19 cellular contexts compared by ENCODE assay signal in genomic region chr17:37116802-37117201, GRCh38.
"Had no signal": no experiment of that assay in that cellular context is flagged by ENCODE, and none has a peak within 500 bp of the region (broad histone marks: within the 10 kb centered on the region; RNA-seq: fewer than 3 reads in every experiment).

No MANE protein-coding gene starts in this region.

- H3K27me3 ChIP-seq: heart right ventricle, uterus had no signal

- H3K4me3 ChIP-seq: heart right ventricle, uterus had no signal

- H3K27ac ChIP-seq: heart right ventricle, uterus had no signal

- H3K36me3 ChIP-seq: uterus had no signal

- H3K9me3 Mint-ChIP-seq: activated B cell treated with CpG ODN at 0.5 μM for 24 hours; activated CD4-positive, alpha-beta memory T cell treated with anti-CD3 and anti-CD28 coated beads, Interleukin-2, amount 10 ng/mL, durations not matched to agents 7 days and 5 days; activated CD4-positive, alpha-beta T cell treated with anti-CD3 and anti-CD28 coated beads, Interleukin-2, amount 10 ng/mL, durations not matched to agents 24 days and 14 days; activated naive CD4-positive, alpha-beta T cell treated with anti-CD3 and anti-CD28 coated beads for 36 hours; activated naive CD8-positive, alpha-beta T cell treated with anti-CD3 and anti-CD28 coated beads, Interleukin-2, amount 10 ng/mL, durations not matched to agents 7 days and 5 days; activated T-cell treated with anti-CD3 and anti-CD28 coated beads, Interleukin-2, amount 50 U/mL, for 72 hours; memory B cell; stimulated activated naive B cell treated with anti-CD40 and anti-IgM and Interleukin-4, amounts not matched to agents 10 μg/mL and 1 μg/mL and 100 μg/mL, for 72 hours had no signal

- H3K4me1 ChIP-seq: uterus had no signal

- H3K27me3 Mint-ChIP-seq: activated B cell treated with CpG ODN at 0.5 μM for 24 hours; activated CD4-positive, alpha-beta memory T cell treated with anti-CD3 and anti-CD28 coated beads, Interleukin-2, amount 10 ng/mL, durations not matched to agents 7 days and 5 days; activated CD4-positive, alpha-beta T cell treated with anti-CD3 and anti-CD28 coated beads, Interleukin-2, amount 10 ng/mL, durations not matched to agents 24 days and 14 days; activated naive CD8-positive, alpha-beta T cell treated with anti-CD3 and anti-CD28 coated beads, Interleukin-2, amount 10 ng/mL, durations not matched to agents 7 days and 5 days; memory B cell; stimulated activated naive B cell treated with anti-CD40 and anti-IgM and Interleukin-4, amounts not matched to agents 10 μg/mL and 1 μg/mL and 100 μg/mL, for 72 hours had no signal

- H3K9me3 ChIP-seq: heart right ventricle, uterus had no signal

- DNase-seq: activated B cell treated with CpG ODN at 0.5 μM for 24 hours; activated CD4-positive, alpha-beta memory T cell treated with anti-CD3 and anti-CD28 coated beads, Interleukin-2, amount 10 ng/mL, durations not matched to agents 7 days and 5 days; activated CD4-positive, alpha-beta T cell treated with anti-CD3 and anti-CD28 coated beads, Interleukin-2, amount 10 ng/mL, durations not matched to agents 24 days and 14 days; activated effector memory CD4-positive, alpha-beta T cell treated with Interleukin-2 at 50 U/mL for 16 hours; activated naive CD4-positive, alpha-beta T cell treated with anti-CD3 and anti-CD28 coated beads for 36 hours; activated naive CD8-positive, alpha-beta T cell treated with anti-CD3 and anti-CD28 coated beads, Interleukin-2, amount 10 ng/mL, durations not matched to agents 7 days and 5 days; activated T-cell treated with anti-CD3 and anti-CD28 coated beads, Interleukin-2, amount 50 U/mL, for 72 hours; amniotic stem cell; foreskin fibroblast; heart right ventricle; left colon; posterior cingulate gyrus; small intestine; stimulated activated CD4-positive, alpha-beta T cell treated with anti-CD3 and anti-CD28 coated beads, Interleukin-15, amount 100 ng/mL, for 24 hours; stimulated activated CD8-positive, alpha-beta memory T cell treated with anti-CD3 and anti-CD28 coated beads, Interleukin-4, amount 100 ng/mL, for 48 hours; stimulated activated naive B cell treated with anti-CD40 and anti-IgM and Interleukin-4, amounts not matched to agents 10 μg/mL and 1 μg/mL and 100 μg/mL, for 72 hours; trophoblast cell; uterus had no signal

- H3K4me3 Mint-ChIP-seq: activated B cell treated with CpG ODN at 0.5 μM for 24 hours; activated CD4-positive, alpha-beta memory T cell treated with anti-CD3 and anti-CD28 coated beads, Interleukin-2, amount 10 ng/mL, durations not matched to agents 7 days and 5 days; activated CD4-positive, alpha-beta T cell treated with anti-CD3 and anti-CD28 coated beads, Interleukin-2, amount 10 ng/mL, durations not matched to agents 24 days and 14 days; activated naive CD4-positive, alpha-beta T cell treated with anti-CD3 and anti-CD28 coated beads for 36 hours; activated naive CD8-positive, alpha-beta T cell treated with anti-CD3 and anti-CD28 coated beads, Interleukin-2, amount 10 ng/mL, durations not matched to agents 7 days and 5 days; activated T-cell treated with anti-CD3 and anti-CD28 coated beads, Interleukin-2, amount 50 U/mL, for 72 hours; memory B cell; stimulated activated naive B cell treated with anti-CD40 and anti-IgM and Interleukin-4, amounts not matched to agents 10 μg/mL and 1 μg/mL and 100 μg/mL, for 72 hours had no signal

- H3K27ac Mint-ChIP-seq: activated B cell treated with CpG ODN at 0.5 μM for 24 hours; activated CD4-positive, alpha-beta memory T cell treated with anti-CD3 and anti-CD28 coated beads, Interleukin-2, amount 10 ng/mL, durations not matched to agents 7 days and 5 days; activated CD4-positive, alpha-beta T cell treated with anti-CD3 and anti-CD28 coated beads, Interleukin-2, amount 10 ng/mL, durations not matched to agents 24 days and 14 days; activated naive CD4-positive, alpha-beta T cell treated with anti-CD3 and anti-CD28 coated beads for 36 hours; activated naive CD8-positive, alpha-beta T cell treated with anti-CD3 and anti-CD28 coated beads, Interleukin-2, amount 10 ng/mL, durations not matched to agents 7 days and 5 days; memory B cell; stimulated activated naive B cell treated with anti-CD40 and anti-IgM and Interleukin-4, amounts not matched to agents 10 μg/mL and 1 μg/mL and 100 μg/mL, for 72 hours had no signal

- H3K4me1 Mint-ChIP-seq: activated B cell treated with CpG ODN at 0.5 μM for 24 hours; activated CD4-positive, alpha-beta memory T cell treated with anti-CD3 and anti-CD28 coated beads, Interleukin-2, amount 10 ng/mL, durations not matched to agents 7 days and 5 days; activated naive CD8-positive, alpha-beta T cell treated with anti-CD3 and anti-CD28 coated beads, Interleukin-2, amount 10 ng/mL, durations not matched to agents 7 days and 5 days; memory B cell; stimulated activated naive B cell treated with anti-CD40 and anti-IgM and Interleukin-4, amounts not matched to agents 10 μg/mL and 1 μg/mL and 100 μg/mL, for 72 hours had no signal
